40 cellular contexts compared by ENCODE assay signal in the genomic region with DNA sequence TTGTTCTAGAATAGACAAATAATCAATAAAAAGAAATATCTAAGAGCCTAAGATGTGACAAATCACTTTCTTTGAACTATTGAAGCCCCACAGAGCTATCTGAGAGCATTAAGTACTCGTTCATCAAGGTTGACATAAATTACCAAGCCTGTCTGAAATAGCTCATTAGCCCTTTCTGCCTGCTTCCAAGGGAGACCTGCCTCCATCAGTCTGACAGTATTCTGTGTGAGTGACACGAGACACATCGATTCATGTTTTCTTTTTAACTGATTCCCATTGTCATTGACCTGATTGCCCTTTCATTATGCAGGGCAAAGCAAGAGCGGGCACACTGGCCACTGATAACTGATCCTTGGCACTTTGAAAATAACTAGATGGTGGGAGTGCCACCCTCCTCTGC.
"Had no signal": no experiment of that assay in that cellular context is flagged by ENCODE, and none has a peak within 500 bp of the region (broad histone marks: within the 10 kb centered on the region; RNA-seq: fewer than 3 reads in every experiment).

No MANE protein-coding gene starts in this region.

- ATAC-seq: activated naive CD4-positive, alpha-beta T cell treated with anti-CD3 and anti-CD28 coated beads, Interleukin-2, amount 50 U/mL, for 72 hours; activated naive CD8-positive, alpha-beta T cell treated with anti-CD3 and anti-CD28 coated beads, Interleukin-2, amount 50 U/mL, for 24 hours; activated T-cell treated with anti-CD3 and anti-CD28 coated beads, Interleukin-2, amount 50 U/mL, for 4 hours; activated T-cell treated with anti-CD3 and anti-CD28 coated beads, Interleukin-2, amount 50 U/mL, for 72 hours; activated T-helper 17 cell treated with anti-CD3 and anti-CD28 coated beads, Interleukin-2, amount 50 U/mL, for 72 hours; body of pancreas had no signal

- H3K27ac Mint-ChIP-seq: activated naive CD4-positive, alpha-beta T cell treated with anti-CD3 and anti-CD28 coated beads for 36 hours; activated naive CD4-positive, alpha-beta T cell treated with anti-CD3 and anti-CD28 coated beads, Interleukin-2, amount 10 ng/mL, durations not matched to agents 7 days and 5 days; activated naive CD4-positive, alpha-beta T cell treated with anti-CD3 and anti-CD28 coated beads, Interleukin-2, amount 50 U/mL, for 24 hours; activated naive CD4-positive, alpha-beta T cell treated with anti-CD3 and anti-CD28 coated beads, Interleukin-2, amount 50 U/mL, for 72 hours; activated naive CD8-positive, alpha-beta T cell; activated naive CD8-positive, alpha-beta T cell treated with anti-CD3 and anti-CD28 coated beads for 36 hours; activated naive CD8-positive, alpha-beta T cell treated with anti-CD3 and anti-CD28 coated beads, Interleukin-2, amount 10 ng/mL, durations not matched to agents 7 days and 5 days; activated naive CD8-positive, alpha-beta T cell treated with anti-CD3 and anti-CD28 coated beads, Interleukin-2, amount 50 U/mL, for 24 hours; activated T-cell treated with anti-CD3 and anti-CD28 coated beads, Interleukin-2, amount 50 U/mL, for 24 hours; activated T-cell treated with anti-CD3 and anti-CD28 coated beads, Interleukin-2, amount 50 U/mL, for 72 hours; activated T-helper 1 cell treated with anti-CD3 and anti-CD28 coated beads, Interleukin-12 subunit alpha, Interleukin-12 subunit beta, Interleukin-2, Interleukin-4 antibody, amounts not matched to agents 30 ng/mL and 10 ng/mL and 1 ng/mL, durations not matched to agents 14 hours and 24 hours and 36 hours; activated T-helper 17 cell treated with anti-CD3 and anti-CD28 coated beads, Interleukin-2, amount 50 U/mL, for 72 hours; activated T-helper 2 cell treated with anti-CD3 and anti-CD28 coated beads, Interferon-gamma antibody, Interleukin-2, Interleukin-4, amounts not matched to agents 10 μg/mL and 5 μg/mL and 100 μg/mL, durations not matched to agents 14 hours and 24 hours and 36 hours; brain had no signal

- H3K4me3 Mint-ChIP-seq: activated naive CD4-positive, alpha-beta T cell treated with anti-CD3 and anti-CD28 coated beads for 36 hours; activated naive CD4-positive, alpha-beta T cell treated with anti-CD3 and anti-CD28 coated beads, Interleukin-2, amount 10 ng/mL, durations not matched to agents 7 days and 5 days; activated naive CD4-positive, alpha-beta T cell treated with anti-CD3 and anti-CD28 coated beads, Interleukin-2, amount 50 U/mL, for 24 hours; activated naive CD8-positive, alpha-beta T cell; activated naive CD8-positive, alpha-beta T cell treated with anti-CD3 and anti-CD28 coated beads for 36 hours; activated naive CD8-positive, alpha-beta T cell treated with anti-CD3 and anti-CD28 coated beads, Interleukin-2, amount 10 ng/mL, durations not matched to agents 7 days and 5 days; activated naive CD8-positive, alpha-beta T cell treated with anti-CD3 and anti-CD28 coated beads, Interleukin-2, amount 50 U/mL, for 24 hours; activated T-cell treated with anti-CD3 and anti-CD28 coated beads, Interleukin-2, amount 50 U/mL, for 24 hours; activated T-cell treated with anti-CD3 and anti-CD28 coated beads, Interleukin-2, amount 50 U/mL, for 4 hours; activated T-cell treated with anti-CD3 and anti-CD28 coated beads, Interleukin-2, amount 50 U/mL, for 72 hours; activated T-helper 1 cell treated with anti-CD3 and anti-CD28 coated beads, Interleukin-12 subunit alpha, Interleukin-12 subunit beta, Interleukin-2, Interleukin-4 antibody, amounts not matched to agents 30 ng/mL and 10 ng/mL and 1 ng/mL, durations not matched to agents 14 hours and 24 hours and 36 hours; activated T-helper 17 cell treated with anti-CD3 and anti-CD28 coated beads, Interleukin-2, amount 50 U/mL, for 72 hours; brain; central memory CD8-positive, alpha-beta T cell had no signal

- H3K9me3 Mint-ChIP-seq: activated naive CD8-positive, alpha-beta T cell treated with anti-CD3 and anti-CD28 coated beads, Interleukin-2, amount 10 ng/mL, durations not matched to agents 7 days and 5 days had no signal

- H3K27ac ChIP-seq: adrenal gland, ascending aorta, body of pancreas, brain microvascular endothelial cell, breast epithelium, cardiac muscle cell had no signal

- H3K4me1 Mint-ChIP-seq: activated naive CD4-positive, alpha-beta T cell treated with anti-CD3 and anti-CD28 coated beads, Interleukin-2, amount 10 ng/mL, durations not matched to agents 7 days and 5 days; activated naive CD4-positive, alpha-beta T cell treated with anti-CD3 and anti-CD28 coated beads, Interleukin-2, amount 50 U/mL, for 24 hours; activated naive CD8-positive, alpha-beta T cell treated with anti-CD3 and anti-CD28 coated beads for 36 hours; activated naive CD8-positive, alpha-beta T cell treated with anti-CD3 and anti-CD28 coated beads, Interleukin-2, amount 10 ng/mL, durations not matched to agents 7 days and 5 days; activated naive CD8-positive, alpha-beta T cell treated with anti-CD3 and anti-CD28 coated beads, Interleukin-2, amount 50 U/mL, for 24 hours; activated T-helper 17 cell treated with anti-CD3 and anti-CD28 coated beads, Interleukin-2, amount 50 U/mL, for 72 hours; central memory CD8-positive, alpha-beta T cell had no signal

- H3K36me3 Mint-ChIP-seq: activated naive CD4-positive, alpha-beta T cell treated with anti-CD3 and anti-CD28 coated beads, Interleukin-2, amount 10 ng/mL, durations not matched to agents 7 days and 5 days; activated naive CD4-positive, alpha-beta T cell treated with anti-CD3 and anti-CD28 coated beads, Interleukin-2, amount 50 U/mL, for 24 hours; activated naive CD8-positive, alpha-beta T cell; activated naive CD8-positive, alpha-beta T cell treated with anti-CD3 and anti-CD28 coated beads for 36 hours; activated naive CD8-positive, alpha-beta T cell treated with anti-CD3 and anti-CD28 coated beads, Interleukin-2, amount 10 ng/mL, durations not matched to agents 7 days and 5 days; brain had no signal

- H3K27me3 Mint-ChIP-seq: activated naive CD4-positive, alpha-beta T cell treated with anti-CD3 and anti-CD28 coated beads, Interleukin-2, amount 10 ng/mL, durations not matched to agents 7 days and 5 days; activated naive CD4-positive, alpha-beta T cell treated with anti-CD3 and anti-CD28 coated beads, Interleukin-2, amount 50 U/mL, for 24 hours; activated naive CD8-positive, alpha-beta T cell; activated naive CD8-positive, alpha-beta T cell treated with anti-CD3 and anti-CD28 coated beads for 36 hours; activated naive CD8-positive, alpha-beta T cell treated with anti-CD3 and anti-CD28 coated beads, Interleukin-2, amount 10 ng/mL, durations not matched to agents 7 days and 5 days; activated naive CD8-positive, alpha-beta T cell treated with anti-CD3 and anti-CD28 coated beads, Interleukin-2, amount 50 U/mL, for 24 hours; activated T-cell treated with anti-CD3 and anti-CD28 coated beads, Interleukin-2, amount 50 U/mL, for 24 hours; activated T-helper 17 cell treated with anti-CD3 and anti-CD28 coated beads, Interleukin-2, amount 50 U/mL, for 72 hours; central memory CD8-positive, alpha-beta T cell had no signal

- H3K4me3 ChIP-seq: adrenal gland, ascending aorta, body of pancreas, breast epithelium, cardiac muscle cell had no signal

- H3K4me1 ChIP-seq: adrenal gland, ascending aorta, body of pancreas, breast epithelium had no signal

- H3K36me3 ChIP-seq: adrenal gland, ascending aorta, brain microvascular endothelial cell, breast epithelium, cardiac muscle cell had no signal

- DNase-seq: activated effector memory CD4-positive, alpha-beta T cell treated with anti-CD3 and anti-CD28 coated beads, Interleukin-2, amount 50 U/mL, for 16 hours; activated effector memory CD4-positive, alpha-beta T cell treated with Interleukin-2 at 50 U/mL for 16 hours; activated gamma-delta T cell; activated gamma-delta T cell treated with Interleukin-2 at 50 U/mL for 16 hours; activated naive CD4-positive, alpha-beta T cell; activated naive CD4-positive, alpha-beta T cell treated with anti-CD3 and anti-CD28 coated beads for 36 hours; activated naive CD4-positive, alpha-beta T cell treated with anti-CD3 and anti-CD28 coated beads, Interleukin-2, amount 10 ng/mL, durations not matched to agents 7 days and 5 days; activated naive CD4-positive, alpha-beta T cell treated with anti-CD3 and anti-CD28 coated beads, Interleukin-2, amount 50 U/mL, for 16 hours; activated naive CD4-positive, alpha-beta T cell treated with Interleukin-2 at 50 U/mL for 16 hours; activated naive CD8-positive, alpha-beta T cell treated with anti-CD3 and anti-CD28 coated beads for 36 hours; activated naive CD8-positive, alpha-beta T cell treated with anti-CD3 and anti-CD28 coated beads, Interleukin-2, amount 10 ng/mL, durations not matched to agents 7 days and 5 days; activated naive CD8-positive, alpha-beta T cell treated with anti-CD3 and anti-CD28 coated beads, Interleukin-2, amount 50 U/mL, for 24 hours; activated T-cell treated with anti-CD3 and anti-CD28 coated beads, Interleukin-2, amount 50 U/mL, for 1 hour; activated T-cell treated with anti-CD3 and anti-CD28 coated beads, Interleukin-2, amount 50 U/mL, for 24 hours; activated T-cell treated with anti-CD3 and anti-CD28 coated beads, Interleukin-2, amount 50 U/mL, for 4 hours; activated T-cell treated with anti-CD3 and anti-CD28 coated beads, Interleukin-2, amount 50 U/mL, for 48 hours; activated T-cell treated with anti-CD3 and anti-CD28 coated beads, Interleukin-2, amount 50 U/mL, for 72 hours; adrenal gland; amniotic stem cell; amygdala; anterior cingulate cortex; aorta; body of pancreas; brain microvascular endothelial cell; caudate nucleus; central memory CD4-positive, alpha-beta T cell; cerebellar nuclear complex had no signal

- FAIRE-seq: astrocyte, bronchial epithelial cell had no signal

- H3K9me3 ChIP-seq: ascending aorta, body of pancreas had no signal

- H3K27me3 ChIP-seq: adrenal gland, ascending aorta, body of pancreas, brain microvascular endothelial cell, breast epithelium, cardiac muscle cell had no signal
